ENCODE assay signal across 25 cellular contexts in genomic region chr16:57727610-57728009, GRCh38. TPM values are rescaled to one million over a fixed set of nuclear protein-coding genes. Genes with fewer than 3 reads are reported as not detected.
"Had no signal": no experiment of that assay in that cellular context is flagged by ENCODE, and none has a peak within 500 bp of the region (broad histone marks: within the 10 kb centered on the region; RNA-seq: fewer than 3 reads in every experiment).

No MANE protein-coding gene starts in this region.

- H3K36me3 ChIP-seq: gastrocnemius medialis, heart left ventricle, lower lobe of right lung, tibial artery, vagina had no signal

- H3K27ac Mint-ChIP-seq: activated B cell treated with CpG ODN at 0.5 μM for 24 hours; activated CD4-positive, alpha-beta T cell treated with anti-CD3 and anti-CD28 coated beads, Interleukin-2, amount 10 ng/mL, durations not matched to agents 24 days and 14 days; activated CD8-positive, alpha-beta T cell treated with anti-CD3 and anti-CD28 coated beads, Interleukin-2, amount 10 ng/mL, durations not matched to agents 7 days and 5 days; activated naive CD8-positive, alpha-beta T cell; activated T-cell treated with anti-CD3 and anti-CD28 coated beads, Interleukin-2, amount 50 U/mL, for 72 hours; nephron progenitor cell; stimulated activated naive B cell treated with anti-CD40 and anti-IgM and Interleukin-4, amounts not matched to agents 10 μg/mL and 1 μg/mL and 100 μg/mL, for 72 hours had no signal

- H3K4me1 ChIP-seq: body of pancreas, gastrocnemius medialis, heart left ventricle, lower lobe of right lung, vagina had no signal

- H3K27ac ChIP-seq: body of pancreas, gastrocnemius medialis, heart left ventricle, lower lobe of right lung, tibial artery, vagina had no signal

- DNase-seq: activated B cell treated with CpG ODN at 0.5 μM for 24 hours; activated CD4-positive, alpha-beta T cell treated with anti-CD3 and anti-CD28 coated beads, Interleukin-2, amount 10 ng/mL, durations not matched to agents 24 days and 14 days; activated CD8-positive, alpha-beta memory T cell treated with anti-CD3 and anti-CD28 coated beads, Interleukin-2, amount 50 U/mL, for 48 hours; activated CD8-positive, alpha-beta T cell treated with anti-CD3 and anti-CD28 coated beads, Interleukin-2, amount 10 ng/mL, durations not matched to agents 7 days and 5 days; activated gamma-delta T cell treated with Interleukin-2 at 50 U/mL for 16 hours; activated T-cell treated with anti-CD3 and anti-CD28 coated beads, Interleukin-2, amount 50 U/mL, for 72 hours; amniotic stem cell; body of pancreas; effector memory CD4-positive, alpha-beta T cell; gastrocnemius medialis; heart left ventricle; left colon; lower lobe of right lung; nephron progenitor cell; stimulated activated CD4-positive, alpha-beta T cell treated with anti-CD3 and anti-CD28 coated beads, Interleukin-15, amount 100 ng/mL, for 24 hours; stimulated activated CD4-positive, alpha-beta T cell treated with anti-CD3 and anti-CD28 coated beads, Interleukin-4, amount 100 ng/mL, for 1 hour; stimulated activated naive B cell treated with anti-CD40 and anti-IgM and Interleukin-4, amounts not matched to agents 10 μg/mL and 1 μg/mL and 100 μg/mL, for 72 hours; tibial artery had no signal

- H3K27me3 Mint-ChIP-seq: activated B cell treated with CpG ODN at 0.5 μM for 24 hours; activated CD4-positive, alpha-beta T cell treated with anti-CD3 and anti-CD28 coated beads, Interleukin-2, amount 10 ng/mL, durations not matched to agents 24 days and 14 days; activated naive CD8-positive, alpha-beta T cell; central memory CD8-positive, alpha-beta T cell; stimulated activated naive B cell treated with anti-CD40 and anti-IgM and Interleukin-4, amounts not matched to agents 10 μg/mL and 1 μg/mL and 100 μg/mL, for 72 hours had no signal

- H3K9me3 ChIP-seq: body of pancreas, gastrocnemius medialis, lower lobe of right lung, tibial artery, vagina had no signal

- H3K4me1 Mint-ChIP-seq: activated CD4-positive, alpha-beta T cell treated with anti-CD3 and anti-CD28 coated beads, Interleukin-2, amount 10 ng/mL, durations not matched to agents 24 days and 14 days; central memory CD8-positive, alpha-beta T cell had no signal

- H3K4me3 ChIP-seq: body of pancreas, gastrocnemius medialis, heart left ventricle, lower lobe of right lung, tibial artery, vagina had no signal

- H3K27me3 ChIP-seq: body of pancreas, gastrocnemius medialis, heart left ventricle, vagina had no signal

- H3K4me3 Mint-ChIP-seq: activated B cell treated with CpG ODN at 0.5 μM for 24 hours; activated CD4-positive, alpha-beta T cell treated with anti-CD3 and anti-CD28 coated beads, Interleukin-2, amount 10 ng/mL, durations not matched to agents 24 days and 14 days; activated CD8-positive, alpha-beta T cell treated with anti-CD3 and anti-CD28 coated beads, Interleukin-2, amount 10 ng/mL, durations not matched to agents 7 days and 5 days; activated naive CD8-positive, alpha-beta T cell; activated T-cell treated with anti-CD3 and anti-CD28 coated beads, Interleukin-2, amount 50 U/mL, for 72 hours; central memory CD8-positive, alpha-beta T cell; nephron progenitor cell; stimulated activated naive B cell treated with anti-CD40 and anti-IgM and Interleukin-4, amounts not matched to agents 10 μg/mL and 1 μg/mL and 100 μg/mL, for 72 hours had no signal

RNA-seq across cellular contexts. Expression of gene DRC7, which starts 33.0 kb away (rescaled TPM):
- total RNA-seq: activated B cell treated with CpG ODN at 0.5 μM for 24 hours; activated CD4-positive, alpha-beta T cell treated with anti-CD3 and anti-CD28 coated beads, Interleukin-2, amount 10 ng/mL, durations not matched to agents 24 days and 14 days; gastrocnemius medialis; left colon; osteoblast; skeletal muscle tissue; T-helper 2 cell treated with Interferon-gamma antibody and Interleukin-4, amounts not matched to agents 100 ng/mL and 5 ng/mL, for 36 hours; vagina had no signal
- polyA plus RNA-seq: heart left ventricle had no signal

RNA-seq across cellular contexts. Expression of gene ADGRG3, which starts 59.5 kb away (rescaled TPM):
- total RNA-seq: activated B cell treated with CpG ODN at 0.5 μM for 24 hours; activated CD4-positive, alpha-beta T cell treated with anti-CD3 and anti-CD28 coated beads, Interleukin-2, amount 10 ng/mL, durations not matched to agents 24 days and 14 days; osteoblast; pulmonary artery endothelial cell; T-helper 2 cell treated with Interferon-gamma antibody and Interleukin-4, amounts not matched to agents 100 ng/mL and 5 ng/mL, for 36 hours had no signal
